Comparison of ENCODE assay signal across 8 cellular contexts in the genomic region with DNA sequence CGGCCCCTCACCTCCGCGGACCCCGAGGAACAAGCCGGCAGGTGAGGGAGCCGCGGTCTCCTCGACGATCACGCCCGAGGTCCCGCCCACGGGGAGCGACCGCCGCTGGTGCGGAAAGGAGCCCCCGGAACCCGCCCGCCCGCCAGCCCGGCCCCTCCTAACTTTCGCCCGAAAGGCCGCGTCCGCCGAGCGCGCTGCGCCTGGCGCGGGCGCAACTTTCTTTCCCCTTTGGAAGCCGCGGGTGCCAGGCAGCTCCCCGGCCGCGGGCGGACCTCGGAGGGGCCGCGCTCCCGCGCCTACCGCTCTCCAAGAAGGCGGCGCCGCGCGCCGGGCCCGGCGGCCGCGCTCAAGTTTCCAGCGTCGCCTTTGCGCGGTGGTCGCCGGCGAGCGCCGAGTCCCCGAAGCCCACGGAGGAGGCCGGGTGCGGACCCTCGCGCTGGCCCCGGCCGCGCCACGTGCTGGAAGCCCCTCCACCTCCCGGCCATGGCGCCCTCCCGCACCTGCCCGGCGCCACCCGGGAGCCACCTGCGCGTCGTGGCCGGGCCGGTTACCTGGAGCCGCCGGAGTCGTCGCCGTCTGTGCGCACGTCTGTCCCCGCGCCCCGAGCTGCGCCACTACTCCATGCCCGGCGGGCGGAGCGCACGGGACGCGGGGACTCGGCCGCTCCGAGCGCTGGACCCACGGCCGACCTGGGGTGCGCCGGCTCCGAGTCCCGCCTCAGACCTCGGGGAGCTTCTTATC. TPM values are rescaled to one million over a fixed set of nuclear protein-coding genes. Genes with fewer than 3 reads are reported as not detected.
DNase-seq lines count a peak whose midpoint lies in the region; ATAC-seq lines count a peak whose summit lies in the region.

A gene with protein sequence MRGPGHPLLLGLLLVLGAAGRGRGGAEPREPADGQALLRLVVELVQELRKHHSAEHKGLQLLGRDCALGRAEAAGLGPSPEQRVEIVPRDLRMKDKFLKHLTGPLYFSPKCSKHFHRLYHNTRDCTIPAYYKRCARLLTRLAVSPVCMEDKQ (minus strand): TSS at position 90 of the 741 bp plus-strand sequence. CDS start 256 bp downstream, outside the sequence.

- no peak for ATAC-seq in activated naive CD8-positive, alpha-beta T cell treated with anti-CD3 and anti-CD28 coated beads, Interleukin-2, amount 50 U/mL, for 24 hours

- peak; percentile 19 for DNase-seq in NCI-H2227 (lab: John Stamatoyannopoulos, UW; ENCODE audit: unreplicated experiment)
- DNase-seq in NCI-H2227 treated with DMSO at 0.1 percent for 48 hours (lab: John Stamatoyannopoulos, UW), result no peak
- DNase-seq in activated naive CD8-positive, alpha-beta T cell treated with anti-CD3 and anti-CD28 coated beads, Interleukin-2, amount 50 U/mL, for 24 hours, result no peak
- DNase-seq in immature natural killer cell, result peak in 2 of 3 donors; percentile 3 to 17
- no peak for DNase-seq in activated gamma-delta T cell treated with Interleukin-2 at 50 U/mL for 16 hours
- no peak for DNase-seq in 8988T
- DNase-seq in NCI-H1105 (lab: John Stamatoyannopoulos, UW), result no peak

- H3K9me3 Mint-ChIP-seq in activated naive CD8-positive, alpha-beta T cell treated with anti-CD3 and anti-CD28 coated beads, Interleukin-2, amount 50 U/mL, for 24 hours, result no peaks in the 10 kb centered on the region
- H3K9me3 Mint-ChIP-seq in immature natural killer cell, result no peaks in the 10 kb centered on the region
- no peaks in the 10 kb centered on the region for H3K9me3 Mint-ChIP-seq in stimulated activated naive CD8-positive, alpha-beta T cell treated with anti-CD3 and anti-CD28 coated beads, Interleukin-15, Interleukin-2, amounts not matched to agents 100 ng/mL and 50 ng/mL, for 24 hours

- H3K27ac Mint-ChIP-seq in activated naive CD8-positive, alpha-beta T cell treated with anti-CD3 and anti-CD28 coated beads, Interleukin-2, amount 50 U/mL, for 24 hours, result no peak within 1 kb of the TSS
- H3K27ac Mint-ChIP-seq in immature natural killer cell, result no peak within 1 kb of the TSS
- no peak within 1 kb of the TSS for H3K27ac Mint-ChIP-seq in stimulated activated naive CD8-positive, alpha-beta T cell treated with anti-CD3 and anti-CD28 coated beads, Interleukin-15, Interleukin-2, amounts not matched to agents 100 ng/mL and 50 ng/mL, for 24 hours

- peak within 1 kb of the TSS; percentile 46 for H3K4me3 Mint-ChIP-seq in activated naive CD8-positive, alpha-beta T cell treated with anti-CD3 and anti-CD28 coated beads, Interleukin-2, amount 50 U/mL, for 24 hours
- peak within 1 kb of the TSS; percentile 66 to 92 (median 69) for H3K4me3 Mint-ChIP-seq in immature natural killer cell
- H3K4me3 Mint-ChIP-seq in stimulated activated naive CD8-positive, alpha-beta T cell treated with anti-CD3 and anti-CD28 coated beads, Interleukin-15, Interleukin-2, amounts not matched to agents 100 ng/mL and 50 ng/mL, for 24 hours, result peak within 1 kb of the TSS; percentile 45

- H3K36me3 Mint-ChIP-seq in activated naive CD8-positive, alpha-beta T cell treated with anti-CD3 and anti-CD28 coated beads, Interleukin-2, amount 50 U/mL, for 24 hours (ENCODE audit: low read depth), result no peaks in the 10 kb centered on the region
- H3K36me3 Mint-ChIP-seq in immature natural killer cell, result peaks cover 0 to 6% (median 0%) of the 10 kb centered on the region in 3 donors
- H3K36me3 Mint-ChIP-seq in stimulated activated naive CD8-positive, alpha-beta T cell treated with anti-CD3 and anti-CD28 coated beads, Interleukin-15, Interleukin-2, amounts not matched to agents 100 ng/mL and 50 ng/mL, for 24 hours (ENCODE audit: low read depth), result peaks cover 4% of the 10 kb centered on the region

- H3K27me3 Mint-ChIP-seq in activated naive CD8-positive, alpha-beta T cell treated with anti-CD3 and anti-CD28 coated beads, Interleukin-2, amount 50 U/mL, for 24 hours, result peaks cover 43% of the 10 kb centered on the region
- H3K27me3 Mint-ChIP-seq in immature natural killer cell (ENCODE audit: low read depth in 3 of 3), result peaks cover 2 to 11% (median 8%) of the 10 kb centered on the region in 3 donors
- H3K27me3 Mint-ChIP-seq in stimulated activated naive CD8-positive, alpha-beta T cell treated with anti-CD3 and anti-CD28 coated beads, Interleukin-15, Interleukin-2, amounts not matched to agents 100 ng/mL and 50 ng/mL, for 24 hours, result peaks cover 41% of the 10 kb centered on the region

- H3K4me1 Mint-ChIP-seq in activated naive CD8-positive, alpha-beta T cell treated with anti-CD3 and anti-CD28 coated beads, Interleukin-2, amount 50 U/mL, for 24 hours, result peaks cover 8% of the 10 kb centered on the region
- peaks cover 13 to 21% of the 10 kb centered on the region in 2 donors for H3K4me1 Mint-ChIP-seq in immature natural killer cell
- H3K4me1 Mint-ChIP-seq in stimulated activated naive CD8-positive, alpha-beta T cell treated with anti-CD3 and anti-CD28 coated beads, Interleukin-15, Interleukin-2, amounts not matched to agents 100 ng/mL and 50 ng/mL, for 24 hours (ENCODE audit: low read depth), result peaks cover 11% of the 10 kb centered on the region

RNA-seq across cellular contexts. Expression of the gene that starts here (rescaled TPM):
- polyA plus RNA-seq in immature natural killer cell, result 1 to 10 TPM; 4.1 to 7.5 (median 6.6) TPM

Comparison
In these comparisons a context has a peak if more than half of its experiments do, and no peak if none do; other contexts are left out.
1. DNase-seq: peak in NCI-H2227 (single experiment) and immature natural killer cell (2 of 3); none in NCI-H2227 treated with DMSO at 0.1 percent for 48 hours (single experiment), activated naive CD8-positive, alpha-beta T cell treated with anti-CD3 and anti-CD28 coated beads, Interleukin-2, amount 50 U/mL, for 24 hours (single experiment), activated gamma-delta T cell treated with Interleukin-2 at 50 U/mL for 16 hours (single experiment), 8988T (single experiment) and NCI-H1105 (single experiment).
2. Peak in every context shown above with its lines, with median percentiles within 50 percentile points of each other: H3K4me3 Mint-ChIP-seq.